Comparison of ENCODE assay signal across 14 cellular contexts in the genomic region with DNA sequence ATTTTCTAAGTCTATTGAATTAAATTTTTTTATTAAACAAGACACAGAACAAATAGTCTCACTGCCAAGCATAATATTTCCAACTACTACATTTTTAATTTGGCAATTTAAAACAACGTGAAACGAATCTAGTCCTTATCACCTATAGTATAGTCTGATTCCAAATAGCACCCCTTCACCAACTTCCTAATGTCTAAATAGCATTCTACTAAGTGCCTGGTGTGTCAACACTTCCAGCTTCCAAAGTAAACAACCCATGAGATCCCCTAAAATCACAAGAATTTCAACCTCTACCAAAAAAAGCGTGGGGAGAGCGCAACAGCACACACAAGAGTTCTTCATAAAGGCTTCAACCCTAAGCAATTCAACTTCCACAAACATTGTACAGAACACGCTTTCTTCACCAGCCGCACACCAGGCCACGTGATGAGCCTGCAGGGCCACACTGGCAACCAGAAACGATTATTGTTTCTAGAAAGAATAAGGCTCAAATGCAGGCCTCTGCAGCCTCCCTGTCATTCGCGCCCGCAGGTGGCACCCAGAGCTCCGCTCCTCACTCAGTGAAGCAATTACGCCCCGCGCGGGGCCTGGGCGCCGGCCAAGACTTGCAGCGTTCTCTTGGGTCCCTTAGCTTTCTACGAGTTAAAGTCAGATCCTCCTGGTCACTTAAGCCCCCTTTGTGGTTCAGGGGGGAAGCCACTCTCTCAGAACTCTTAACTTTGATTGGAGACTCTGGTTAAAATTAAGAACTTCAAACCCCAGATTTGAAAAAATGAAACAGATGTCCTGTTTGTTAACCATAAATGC. TPM values are rescaled to one million over a fixed set of nuclear protein-coding genes. Genes with fewer than 3 reads are reported as not detected.
DNase-seq lines count a peak whose midpoint lies in the region; ATAC-seq, FAIRE-seq and TF ChIP-seq lines count a peak whose summit lies in the region.
"Had no signal": no experiment of that assay in that cellular context is flagged by ENCODE, and none has a peak within 500 bp of the region (broad histone marks: within the 10 kb centered on the region; RNA-seq: fewer than 3 reads in every experiment).

No MANE protein-coding gene starts in this region.

- intact Hi-C loops in left ventricle myocardium inferior (cut with micrococcal nuclease) (no loop called here), left cardiac atrium (cut with DNase I) (no loop called here)

- H3K4me1 ChIP-seq in left ventricle myocardium inferior (peaks cover 20% of the 10 kb centered on the region), keratinocyte (ENCODE audit: control insufficient read depth, extremely low read depth, insufficient read depth, low read length) (no peaks in the 10 kb centered on the region)

- ATAC-seq in left cardiac atrium (no peak), HG03196 (IDR thresholded peaks at IDR 0.05; ENCODE audit: unreplicated experiment) (no peak), GM21737 (IDR thresholded peaks at IDR 0.05; ENCODE audit: unreplicated experiment) (no peak), GM18868 (IDR thresholded peaks at IDR 0.05; ENCODE audit: unreplicated experiment) (no peak)

- no peak overlapping the region for H3K9ac ChIP-seq in keratinocyte (ENCODE audit: control insufficient read depth, extremely low read depth, insufficient read depth, low read length)

- H3K4me2 ChIP-seq in keratinocyte (ENCODE audit: control insufficient read depth, extremely low read depth, insufficient read depth, low read depth, low read length): peak overlapping the region; percentile 34

- no peak overlapping the region for H2AFZ ChIP-seq in keratinocyte (ENCODE audit: control insufficient read depth, low read length)

- dilution Hi-C loops in keratinocyte (cut with MboI; ENCODE audit: extremely low pct_ligation_motif_present, low sequenced_read_pairs): no loop called here

- H3K27ac ChIP-seq in left ventricle myocardium inferior (replicated peaks) (no peak overlapping the region), keratinocyte (ENCODE audit: control insufficient read depth, insufficient read depth, low read length) (no peak overlapping the region)
- H3K27ac ChIP-seq: C4-2B, skin epidermis had no signal

- TF ChIP-seq CTCF in left ventricle myocardium inferior (IDR thresholded peaks at IDR 0.05; ENCODE audit: borderline replicate concordance): no peak
- TF ChIP-seq CTCF in keratinocyte (optimal IDR thresholded peaks at IDR 0.05 in 1 of 3, IDR thresholded peaks at IDR 0.05 in 1 of 3, conservative IDR thresholded peaks at IDR 0.05 in 1 of 3; ENCODE audit: extremely low read depth in 1 of 3, insufficient read depth in 2 of 3, low read length in 3 of 3): no peak

- H3K27me3 ChIP-seq in left ventricle myocardium inferior (ENCODE audit: low read depth) (peaks cover 92% of the 10 kb centered on the region), keratinocyte (ENCODE audit: control insufficient read depth, extremely low read depth, insufficient read depth, low read length) (peaks cover 75% of the 10 kb centered on the region)

- H3K79me2 ChIP-seq in keratinocyte (ENCODE audit: control insufficient read depth, insufficient read depth, low read length): no peaks in the 10 kb centered on the region

- no peaks in the 10 kb centered on the region for H4K20me1 ChIP-seq in keratinocyte (ENCODE audit: control insufficient read depth, extremely low read depth, insufficient read depth, low read length)

- no peaks in the 10 kb centered on the region for H3K9me3 ChIP-seq in left ventricle myocardium inferior (replicated peaks)
- no peaks in the 10 kb centered on the region for H3K9me3 ChIP-seq in keratinocyte (ENCODE audit: control insufficient read depth, low read depth, low read length)

- H3K36me3 ChIP-seq in left ventricle myocardium inferior: no peaks in the 10 kb centered on the region
- H3K36me3 ChIP-seq in keratinocyte (ENCODE audit: control insufficient read depth in 2 of 2, extremely low read depth in 1 of 2, insufficient read depth in 2 of 2, low read length in 2 of 2): no peaks in the 10 kb centered on the region

- no peak for DNase-seq in left ventricle myocardium inferior
- DNase-seq in left cardiac atrium: no peak
- peak; percentile 75 to 88 for DNase-seq in SHP77 (lab: John Stamatoyannopoulos, UW)
- DNase-seq in keratinocyte (ENCODE audit: low read depth, low spot score): no peak
- no peak for DNase-seq in NCI-H2081 treated with DMSO at 0.1 percent for 48 hours (lab: John Stamatoyannopoulos, UW)
- DNase-seq: NCI-H146 had no signal

- no peaks in the 10 kb centered on the region for H3K9me1 ChIP-seq in keratinocyte (ENCODE audit: control insufficient read depth, extremely low read depth, insufficient read depth, low read length)

- H3K4me3 ChIP-seq in left ventricle myocardium inferior: peak overlapping the region; percentile 29
- H3K4me3 ChIP-seq in keratinocyte (ENCODE audit: control insufficient read depth in 2 of 3, extremely low read depth in 1 of 3, insufficient read depth in 2 of 3, low read depth in 1 of 3, low read length in 3 of 3): no peak overlapping the region

- FAIRE-seq in keratinocyte (lab: Jason Lieb, UNC): no peak
- FAIRE-seq: endometrium had no signal

RNA-seq across cellular contexts. Expression of gene SIM1, which starts 18.4 kb away (rescaled TPM):
- total RNA-seq in left ventricle myocardium inferior (not detected), left cardiac atrium (not detected)
- not detected in 3 replicates for polyA plus RNA-seq in keratinocyte
- polyA plus RNA-seq in keratinocyte (2011; ENCODE audit: low read depth): not detected
- not detected in 2 replicates for polyA plus RNA-seq in keratinocyte (2011; cell fraction: cytosol; rRNA removed)
- not detected in 2 replicates for polyA plus RNA-seq in keratinocyte (2011; cell fraction: nucleus; rRNA removed)
- not detected in 2 replicates for polyA plus RNA-seq in keratinocyte (2012; ENCODE audit: low replicate concordance)
- not detected in 3 replicates for polyA minus RNA-seq in keratinocyte
- not detected for polyA minus RNA-seq in keratinocyte (2011; cell fraction: cytosol; rRNA and poly(A)+ RNA removed)
- polyA minus RNA-seq in keratinocyte (2011; cell fraction: nucleus; rRNA and poly(A)+ RNA removed): not detected in 2 replicates
- polyA plus RNA-seq: aorta, urinary bladder had no signal

Comparison
In these comparisons a context has a peak if more than half of its experiments do, and no peak if none do; other contexts are left out.
1. DNase-seq: peak in SHP77 (2 of 2); none in left ventricle myocardium inferior (single experiment), left cardiac atrium (single experiment), keratinocyte (single experiment) and NCI-H2081 treated with DMSO at 0.1 percent for 48 hours (single experiment).